ENCODE assay signal across 14 cellular contexts in genomic region chr3:131714585-131715220, GRCh38.
DNase-seq lines count a peak whose midpoint lies in the region; ATAC-seq, FAIRE-seq and TF ChIP-seq lines count a peak whose summit lies in the region.
"Had no signal": no experiment of that assay in that cellular context is flagged by ENCODE, and none has a peak within 500 bp of the region (broad histone marks: within the 10 kb centered on the region; RNA-seq: fewer than 3 reads in every experiment).

No MANE protein-coding gene starts in this region.

- peak; percentile 76 for FAIRE-seq in GM12891 (lab: Jason Lieb, UNC)

- H3K4ac ChIP-seq in neuronal stem cell (ENCODE audit: low read length), result no peak overlapping the region

- TF ChIP-seq CTCF in tibial nerve (IDR thresholded peaks at IDR 0.05), result no peak

- no peak overlapping the region for H3K18ac ChIP-seq in neuronal stem cell (ENCODE audit: low read length)

- H3K27ac ChIP-seq in tibial nerve (no peak overlapping the region), neuronal stem cell (replicated peaks; ENCODE audit: low read length) (no peak overlapping the region), caudate nucleus (ENCODE audit: low read depth, low read length) (no peak overlapping the region)
- H3K27ac ChIP-seq: hepatocyte, RWPE1 had no signal

- H2BK5ac ChIP-seq in neuronal stem cell (ENCODE audit: low read length), result no peak overlapping the region

- no peak overlapping the region for H3K4me2 ChIP-seq in neuronal stem cell (ENCODE audit: insufficient read depth, low read length, poor library complexity, severe bottlenecking)
- H3K4me2 ChIP-seq: hepatocyte had no signal

- H3K9me3 ChIP-seq in tibial nerve (no peaks in the 10 kb centered on the region), neuronal stem cell (replicated peaks in 1 of 2; ENCODE audit: control insufficient read depth in 2 of 2, insufficient read depth in 1 of 2, low read depth in 1 of 2, low read length in 2 of 2) (no peaks in the 10 kb centered on the region)

- H3K9ac ChIP-seq in neuronal stem cell (ENCODE audit: low read depth, low read length, poor library complexity), result no peak overlapping the region

- no peak overlapping the region for H3K23ac ChIP-seq in neuronal stem cell (ENCODE audit: low read depth, low read length, poor library complexity)

- H2AK5ac ChIP-seq in neuronal stem cell (ENCODE audit: low read depth, low read length), result no peak overlapping the region

- H2BK120ac ChIP-seq in neuronal stem cell (ENCODE audit: low read depth, low read length), result no peak overlapping the region

- H2AFZ ChIP-seq in neuronal stem cell (ENCODE audit: low read length), result no peak overlapping the region
- H2AFZ ChIP-seq: hepatocyte had no signal

- no peak overlapping the region for H4K91ac ChIP-seq in neuronal stem cell (ENCODE audit: low read depth, low read length, poor library complexity)

- H4K8ac ChIP-seq in neuronal stem cell (ENCODE audit: low read depth, low read length), result no peak overlapping the region

- H3K4me1 ChIP-seq in tibial nerve, result peaks cover 0 to 7% (median 0%) of the 10 kb centered on the region in 4 donors
- peaks cover 3% of the 10 kb centered on the region in 2 donors for H3K4me1 ChIP-seq in neuronal stem cell (ENCODE audit: control insufficient read depth in 2 of 2, insufficient read depth in 1 of 2, low read depth in 1 of 2, low read length in 2 of 2)

- no peak overlapping the region for H2BK12ac ChIP-seq in neuronal stem cell (ENCODE audit: low read length)

- DNase-seq in GM12891 (ENCODE audit: insufficient read length, low spot score), result no peak
- DNase-seq in GM19238 (ENCODE audit: insufficient read length, low spot score), result peak; percentile 23
- no peak for DNase-seq in tibial nerve (ENCODE audit: low spot score in 2 of 2)
- DNase-seq in neuronal stem cell (ENCODE audit: low spot score), result no peak
- DNase-seq in DMS153 (lab: John Stamatoyannopoulos, UW), result no peak
- DNase-seq in caudate nucleus (lab: John Stamatoyannopoulos, UW), result no peak
- DNase-seq: effector memory CD8-positive, alpha-beta T cell; GDM1; NCI-H1930; retina had no signal

- 94 to 95% methylated on average over 1 of the region's 1 CpG for WGBS in tibial nerve, 2 donors
- no CpG with 5 or more reads among the region's 1 CpG for WGBS in neuronal stem cell (ENCODE audit: extremely low coverage in 2 of 2, insufficient read length in 2 of 2, insufficient replicate concordance in 1 of 2), 2 donors

- no peaks in the 10 kb centered on the region for H3K79me1 ChIP-seq in neuronal stem cell (ENCODE audit: low read depth, low read length)

- H2BK15ac ChIP-seq in neuronal stem cell (ENCODE audit: low read length), result no peak overlapping the region

- TF ChIP-seq POLR2A in GM12891 (IDR thresholded peaks at IDR 0.05; ENCODE audit: low read depth, low read length) (no peak), tibial nerve (IDR thresholded peaks at IDR 0.05) (no peak)

- H3K27me3 ChIP-seq in tibial nerve (no peaks in the 10 kb centered on the region), neuronal stem cell (ENCODE audit: control insufficient read depth in 3 of 3, insufficient read depth in 3 of 3, low read depth in 1 of 3, low read length in 3 of 3) (no peaks in the 10 kb centered on the region)

- H3K4me3 ChIP-seq in tibial nerve (no peak overlapping the region), neuronal stem cell (ENCODE audit: low read length in 2 of 2) (no peak overlapping the region)
- H3K4me3 ChIP-seq: hepatocyte had no signal

- no peak for TF ChIP-seq EP300 in tibial nerve (IDR thresholded peaks at IDR 0.05)

- peak; percentile 93 for ATAC-seq in HG02610 (IDR thresholded peaks at IDR 0.05; ENCODE audit: unreplicated experiment)
- ATAC-seq in HG03378 (IDR thresholded peaks at IDR 0.05; ENCODE audit: unreplicated experiment), result peak; percentile 94
- ATAC-seq: effector memory CD8-positive, alpha-beta T cell had no signal

- H3K36me3 ChIP-seq in tibial nerve (no peaks in the 10 kb centered on the region), neuronal stem cell (replicated peaks in 1 of 2; ENCODE audit: control insufficient read depth in 2 of 2, insufficient read depth in 2 of 2, low read length in 2 of 2) (no peaks in the 10 kb centered on the region)

- no peak overlapping the region for H3K14ac ChIP-seq in neuronal stem cell (ENCODE audit: low read length)

TF ChIP-seq in GM12891, 5 proteins besides CTCF, POLR2A, EP300 and RAD21:
- TF ChIP-seq SPI1 (IDR thresholded peaks at IDR 0.05; ENCODE audit: low read depth, low read length) (no peak), POU2F2 (IDR thresholded peaks at IDR 0.05; ENCODE audit: low read depth, low read length) (peak; percentile 70; the same call in 1 of the 2 replicates), POLR2AphosphoS5 (IDR thresholded peaks at IDR 0.05; ENCODE audit: low read depth, low read length) (no peak), TAF1 (IDR thresholded peaks at IDR 0.05; ENCODE audit: low read depth, low read length) (no peak), PAX5 (IDR thresholded peaks at IDR 0.05; ENCODE audit: insufficient read depth, low read length, severe bottlenecking) (no peak)
